ENCODE assay signal across 20 cellular contexts in genomic region chr17:81115219-81115618, GRCh38. TPM values are rescaled to one million over a fixed set of nuclear protein-coding genes. Genes with fewer than 3 reads are reported as not detected.
"Had no signal": no experiment of that assay in that cellular context is flagged by ENCODE, and none has a peak within 500 bp of the region (broad histone marks: within the 10 kb centered on the region; RNA-seq: fewer than 3 reads in every experiment).

No MANE protein-coding gene starts in this region.

- H3K9me3 ChIP-seq: colonic mucosa, esophagus squamous epithelium, gastrocnemius medialis, pancreas, psoas muscle, right atrium auricular region, tibial artery had no signal

- DNase-seq: activated CD4-positive, alpha-beta T cell treated with anti-CD3 and anti-CD28 coated beads for 1 hour; activated CD4-positive, alpha-beta T cell treated with anti-CD3 and anti-CD28 coated beads, Interleukin-2, amount 50 U/mL, for 1 hour; activated CD8-positive, alpha-beta memory T cell treated with anti-CD3 and anti-CD28 coated beads, Interleukin-2, amount 50 U/mL, for 48 hours; activated naive CD4-positive, alpha-beta T cell treated with anti-CD3 and anti-CD28 coated beads for 36 hours; activated T-cell treated with anti-CD3 and anti-CD28 coated beads, Interleukin-2, amount 50 U/mL, for 4 hours; colonic mucosa; endodermal cell; esophagus squamous epithelium; gastrocnemius medialis; mammary epithelial cell; naive thymus-derived CD8-positive, alpha-beta T cell; pancreas; psoas muscle; stimulated activated CD4-positive, alpha-beta T cell treated with anti-CD3 and anti-CD28 coated beads, Interleukin-4, amount 100 ng/mL, for 24 hours; T-cell; tibial artery; WERI-Rb-1 had no signal

- H3K27ac ChIP-seq: colonic mucosa, esophagus squamous epithelium, gastrocnemius medialis, pancreas, psoas muscle, right atrium auricular region, tibial artery had no signal

- H3K36me3 ChIP-seq: colonic mucosa, gastrocnemius medialis had no signal

- H3K27me3 ChIP-seq: colonic mucosa, gastrocnemius medialis, pancreas, right atrium auricular region had no signal

- H3K4me3 ChIP-seq: colonic mucosa, esophagus squamous epithelium, gastrocnemius medialis, pancreas, psoas muscle, right atrium auricular region, tibial artery had no signal

- ATAC-seq: activated T-cell treated with anti-CD3 and anti-CD28 coated beads, Interleukin-2, amount 50 U/mL, for 4 hours; gastrocnemius medialis; naive thymus-derived CD8-positive, alpha-beta T cell; pancreas; psoas muscle; T-cell had no signal

- H3K4me1 ChIP-seq: colonic mucosa, gastrocnemius medialis, pancreas, psoas muscle had no signal

RNA-seq across cellular contexts. Expression of gene PVALEF, which starts 50.1 kb away (rescaled TPM):
- total RNA-seq: activated naive CD4-positive, alpha-beta T cell treated with anti-CD3 and anti-CD28 coated beads for 36 hours; activated T-cell treated with anti-CD3 and anti-CD28 coated beads, Interleukin-2, amount 50 U/mL, for 4 hours; cardiac septum; colonic mucosa; endodermal cell; esophagus squamous epithelium; gastrocnemius medialis; mammary epithelial cell; naive thymus-derived CD8-positive, alpha-beta T cell; psoas muscle; right atrium auricular region; T-cell; urinary bladder had no signal
